In genomic region chr15:85116925-85117646, GRCh38 we compare ENCODE assay signal across 1 cellular context.
A peak's percentile ranks its signal among the peaks of the same experiment; 100 is the strongest.
TF ChIP-seq lines count a peak whose summit lies in the region.

No MANE protein-coding gene starts in this region.

TF ChIP-seq in GM12878, 131 proteins besides CTCF, POLR2A, EP300 and RAD21 (continued from another document):
- TF ChIP-seq SKIL (IDR thresholded peaks at IDR 0.05; ENCODE audit: low read depth, poor library complexity, severe bottlenecking) = no peak
- TF ChIP-seq RUNX3 (IDR thresholded peaks at IDR 0.05; ENCODE audit: low read length) = peak; percentile 67
- TF ChIP-seq TCF3 (IDR thresholded peaks at IDR 0.05; ENCODE audit: borderline replicate concordance, insufficient read depth, low read depth, low read length) = no peak
- no peak for TF ChIP-seq BRCA1 (IDR thresholded peaks at IDR 0.05; ENCODE audit: low read depth, low read length)
- TF ChIP-seq USF1 (IDR thresholded peaks at IDR 0.05; ENCODE audit: borderline replicate concordance, extremely low read length, insufficient read depth, low read depth, low read length) = no peak
- TF ChIP-seq MEF2A (IDR thresholded peaks at IDR 0.05; ENCODE audit: insufficient read depth, low read depth, low read length) = no peak
- no peak for TF ChIP-seq CHD2 (IDR thresholded peaks at IDR 0.05; ENCODE audit: borderline replicate concordance, low read depth, low read length)
